In the genomic region with DNA sequence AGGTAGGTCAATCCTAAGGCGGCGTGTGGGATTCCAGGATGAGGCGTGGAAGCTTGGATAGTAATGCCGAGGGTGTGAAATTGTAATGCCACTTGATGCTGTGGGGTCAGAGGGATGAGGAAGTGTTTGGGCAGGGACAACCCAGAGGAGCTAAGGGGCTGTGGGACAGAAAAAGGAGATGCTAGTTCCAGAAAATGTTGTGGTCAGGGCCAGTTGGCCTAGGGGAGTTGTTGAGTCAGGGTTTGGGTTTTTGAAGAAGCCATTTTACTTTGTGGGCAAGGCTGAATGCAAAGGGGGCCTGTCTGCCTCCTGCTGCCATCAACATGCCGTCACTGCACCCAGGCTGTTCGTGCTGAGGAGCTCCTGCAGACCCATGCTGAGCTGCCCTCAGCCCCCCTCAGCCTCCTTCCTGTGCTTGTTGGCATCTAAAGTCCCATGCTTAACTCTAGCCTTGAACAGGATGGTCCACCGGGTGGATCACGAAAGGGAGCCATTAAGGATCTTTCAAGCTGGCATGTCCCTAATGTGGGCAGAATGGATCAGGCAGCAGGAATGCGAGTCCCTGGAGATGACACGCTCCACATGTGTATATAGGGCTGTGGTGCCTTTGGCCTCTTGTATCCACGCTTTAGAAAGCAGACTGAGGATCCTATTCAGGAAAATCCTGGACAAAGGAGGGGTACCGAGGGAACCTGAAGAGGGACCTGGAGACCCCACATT, we compare ENCODE assay signal across 23 cellular contexts. TPM values are rescaled to one million over a fixed set of nuclear protein-coding genes. Genes with fewer than 3 reads are reported as not detected.
"Had no signal": no experiment of that assay in that cellular context is flagged by ENCODE, and none has a peak within 500 bp of the region (broad histone marks: within the 10 kb centered on the region; RNA-seq: fewer than 3 reads in every experiment).

No MANE protein-coding gene starts in this region.

- H2AFZ ChIP-seq: hepatocyte had no signal

- H3K27me3 Mint-ChIP-seq: activated naive CD4-positive, alpha-beta T cell treated with anti-CD3 and anti-CD28 coated beads, Interleukin-2, amount 50 U/mL, for 24 hours; activated T-cell treated with anti-CD3 and anti-CD28 coated beads, Interleukin-2, amount 50 U/mL, for 24 hours; naive thymus-derived CD4-positive, alpha-beta T cell; T-cell had no signal

- H3K4me3 ChIP-seq: body of pancreas, colonic mucosa, esophagus muscularis mucosa, hepatocyte, lung, thyroid gland, uterus had no signal

- H3K9me3 ChIP-seq: body of pancreas, colonic mucosa, esophagus muscularis mucosa, thyroid gland, uterus had no signal

- H3K36me3 Mint-ChIP-seq: activated naive CD4-positive, alpha-beta T cell treated with anti-CD3 and anti-CD28 coated beads, Interleukin-2, amount 50 U/mL, for 24 hours; naive thymus-derived CD4-positive, alpha-beta T cell; T-cell had no signal

- H3K27ac ChIP-seq: body of pancreas, colonic mucosa, esophagus muscularis mucosa, hepatocyte, thyroid gland, uterus, VCaP had no signal

- H3K27ac Mint-ChIP-seq: activated naive CD4-positive, alpha-beta T cell treated with anti-CD3 and anti-CD28 coated beads, Interleukin-2, amount 50 U/mL, for 24 hours; activated T-cell treated with anti-CD3 and anti-CD28 coated beads, Interleukin-2, amount 50 U/mL, for 24 hours; naive thymus-derived CD4-positive, alpha-beta T cell; progenitor cell of endocrine pancreas; T-cell had no signal

- H3K79me2 ChIP-seq: hepatocyte had no signal

- H3K4me3 Mint-ChIP-seq: activated naive CD4-positive, alpha-beta T cell treated with anti-CD3 and anti-CD28 coated beads, Interleukin-2, amount 50 U/mL, for 24 hours; activated T-cell treated with anti-CD3 and anti-CD28 coated beads, Interleukin-2, amount 50 U/mL, for 24 hours; naive thymus-derived CD4-positive, alpha-beta T cell; T-cell had no signal

- H3K36me3 ChIP-seq: colonic mucosa, esophagus muscularis mucosa, thyroid gland, uterus had no signal

- H3K4me2 ChIP-seq: hepatocyte had no signal

- H3K27me3 ChIP-seq: body of pancreas, colonic mucosa, esophagus muscularis mucosa, hepatocyte, thyroid gland, uterus had no signal

- H3K9me3 Mint-ChIP-seq: activated naive CD4-positive, alpha-beta T cell treated with anti-CD3 and anti-CD28 coated beads, Interleukin-2, amount 50 U/mL, for 24 hours; activated T-cell treated with anti-CD3 and anti-CD28 coated beads, Interleukin-2, amount 50 U/mL, for 24 hours; T-cell had no signal

- DNase-seq: activated CD4-positive, alpha-beta T cell treated with anti-CD3 and anti-CD28 coated beads, Interleukin-2, amount 50 U/mL, for 48 hours; activated effector memory CD4-positive, alpha-beta T cell treated with Interleukin-2 at 50 U/mL for 16 hours; activated T-cell treated with anti-CD3 and anti-CD28 coated beads, Interleukin-2, amount 50 U/mL, for 24 hours; body of pancreas; central memory CD4-positive, alpha-beta T cell; colonic mucosa; islet precursor cell; naive thymus-derived CD4-positive, alpha-beta T cell; occipital lobe; right cardiac atrium; small intestine; T-cell; T1000; thyroid gland; uterus had no signal

- H3K4me1 ChIP-seq: body of pancreas, colonic mucosa, thyroid gland, uterus had no signal

RNA-seq across cellular contexts. Expression of gene C11orf16, which starts 2.1 kb away (rescaled TPM):
- total RNA-seq: body of pancreas; colonic mucosa; esophagus muscularis mucosa; fibroblast of villous mesenchyme; glomerular endothelial cell; hepatocyte; naive thymus-derived CD4-positive, alpha-beta T cell; occipital lobe; progenitor cell of endocrine pancreas; right cardiac atrium; T-cell; thyroid gland had no signal
- polyA plus RNA-seq: hepatocyte; naive thymus-derived CD4-positive, alpha-beta T cell; right cardiac atrium; small intestine had no signal

RNA-seq across cellular contexts. Expression of gene ASCL3, which starts 12.2 kb away (rescaled TPM):
- total RNA-seq: body of pancreas; colonic mucosa; esophagus muscularis mucosa; fibroblast of villous mesenchyme; glomerular endothelial cell; hepatocyte; lung; naive thymus-derived CD4-positive, alpha-beta T cell; occipital lobe; progenitor cell of endocrine pancreas; right cardiac atrium; T-cell; thyroid gland; uterus had no signal
- polyA plus RNA-seq: hepatocyte; lung; naive thymus-derived CD4-positive, alpha-beta T cell; right cardiac atrium; small intestine had no signal
